In genomic region chr12:94318178-94318577, GRCh38 we compare ENCODE assay signal across 23 cellular contexts.
DNase-seq lines count a peak whose midpoint lies in the region; ATAC-seq and TF ChIP-seq lines count a peak whose summit lies in the region.
"Had no signal": no experiment of that assay in that cellular context is flagged by ENCODE, and none has a peak within 500 bp of the region (broad histone marks: within the 10 kb centered on the region; RNA-seq: fewer than 3 reads in every experiment).

No MANE protein-coding gene starts in this region.

- H3K4me2 ChIP-seq in OCI-LY7 (ENCODE audit: low read length), result no peak overlapping the region

- no peak overlapping the region for H3K4me3 ChIP-seq in OCI-LY7 (ENCODE audit: low read depth, low read length, poor library complexity, severe bottlenecking)
- H3K4me3 ChIP-seq: ascending aorta, pancreas had no signal

- POLR2A ChIA-PET in OCI-LY7 (lab: Charles Lee), result no interaction called here

- peak; percentile 25 for DNase-seq in OCI-LY7 (ENCODE audit: low spot score)
- no peak for DNase-seq in cortex of kidney (lab: John Stamatoyannopoulos, UW)
- DNase-seq in NCI-H1092 (lab: John Stamatoyannopoulos, UW), result no peak
- no peak for DNase-seq in inferior parietal cortex (ENCODE audit: extremely low spot score)
- DNase-seq in DMS53 treated with DMSO at 0.1 percent for 48 hours (lab: John Stamatoyannopoulos, UW; ENCODE audit: unreplicated experiment), result no peak
- DNase-seq: ACHN; activated CD4-positive, CD25-positive, alpha-beta regulatory T cell treated with anti-CD3 and anti-CD28 coated beads, Interleukin-2, amount 50 U/mL, for 72 hours; activated CD8-positive, alpha-beta memory T cell treated with anti-CD3 and anti-CD28 coated beads, Interleukin-2, amount 10 ng/mL, durations not matched to agents 7 days and 5 days; CD8-positive, alpha-beta memory T cell; cerebellar nuclear complex; DND-41; endodermal cell; mammary epithelial cell; naive thymus-derived CD8-positive, alpha-beta T cell; NCI-H446 treated with DMSO at 0.1 percent for 48 hours; pancreas; SHP77 treated with DMSO at 0.1 percent for 48 hours; stimulated activated CD4-positive, alpha-beta T cell treated with anti-CD3 and anti-CD28 coated beads, Interleukin-2, amount 100 ng/mL, for 48 hours; substantia nigra had no signal

- intact Hi-C loops in OCI-LY7 (cut with micrococcal nuclease; ENCODE audit: unreplicated experiment), result no loop called here

- ATAC-seq in GM18499 (IDR thresholded peaks at IDR 0.05; ENCODE audit: insufficient read depth, unreplicated experiment), result peak; percentile 81
- ATAC-seq in GM21526 (IDR thresholded peaks at IDR 0.05; ENCODE audit: low FRiP score, unreplicated experiment), result peak; percentile 53
- ATAC-seq in HG03432 (IDR thresholded peaks at IDR 0.05; ENCODE audit: unreplicated experiment), result peak; percentile 66
- ATAC-seq: activated CD8-positive, alpha-beta memory T cell treated with anti-CD3 and anti-CD28 coated beads, Interleukin-2, amount 10 ng/mL, durations not matched to agents 7 days and 5 days; naive thymus-derived CD8-positive, alpha-beta T cell; pancreas had no signal

- CTCF ChIA-PET in OCI-LY7 (lab: Charles Lee; ENCODE audit: unreplicated experiment), result no interaction called here

- H3K9me2 ChIP-seq in OCI-LY7 (ENCODE audit: insufficient read depth, low read length), result no peaks in the 10 kb centered on the region

- H3K36me3 ChIP-seq in OCI-LY7 (ENCODE audit: insufficient read depth, low read length), result peaks cover 31% of the 10 kb centered on the region
- H3K36me3 ChIP-seq: pancreas had no signal

- TF ChIP-seq CTCF in OCI-LY7 (conservative IDR thresholded peaks at IDR 0.05; ENCODE audit: low read length), result no peak

- no TSS peak for BruUV-seq in OCI-LY7 (replicated peaks; lab: Mats Ljungman, UMichigan)

- H3K79me2 ChIP-seq in OCI-LY7 (ENCODE audit: insufficient read depth, low read depth, low read length), result no peaks in the 10 kb centered on the region

- no peaks in the 10 kb centered on the region for H4K20me1 ChIP-seq in OCI-LY7 (ENCODE audit: insufficient read depth, low read length)

- peaks cover 23% of the 10 kb centered on the region; the same call in 1 of the 2 replicates for H3K9me3 ChIP-seq in OCI-LY7 (ENCODE audit: low read length)
- H3K9me3 ChIP-seq: pancreas had no signal

- H3K4me1 ChIP-seq in OCI-LY7 (ENCODE audit: insufficient read depth, low read length, poor library complexity, severe bottlenecking), result peaks cover 10% of the 10 kb centered on the region
- H3K4me1 ChIP-seq: ascending aorta, pancreas had no signal

- H3K27ac ChIP-seq in OCI-LY7 (ENCODE audit: low read depth, low read length, poor library complexity, severe bottlenecking), result no peak overlapping the region
- H3K27ac ChIP-seq: ascending aorta, pancreas had no signal

- H2AFZ ChIP-seq in OCI-LY7 (ENCODE audit: low read length), result no peak overlapping the region
